23 cellular contexts compared by ENCODE assay signal in genomic region chr9:116002181-116002580, GRCh38.
"Had no signal": no experiment of that assay in that cellular context is flagged by ENCODE, and none has a peak within 500 bp of the region (broad histone marks: within the 10 kb centered on the region; RNA-seq: fewer than 3 reads in every experiment).

No MANE protein-coding gene starts in this region.

- H3K36me3 Mint-ChIP-seq: activated CD4-positive, alpha-beta memory T cell treated with anti-CD3 and anti-CD28 coated beads for 36 hours; activated naive CD8-positive, alpha-beta T cell treated with anti-CD3 and anti-CD28 coated beads, Interleukin-2, amount 10 ng/mL, durations not matched to agents 7 days and 5 days; brain; natural killer cell treated with Interleukin-12 subunit alpha and Interleukin-12 subunit beta and Interleukin-15 and Interleukin-18, amount 100 ng/mL, for 72 hours; WTC11 had no signal

- H3K27me3 Mint-ChIP-seq: activated CD4-positive, alpha-beta memory T cell treated with anti-CD3 and anti-CD28 coated beads for 36 hours; activated CD4-positive, alpha-beta T cell treated with anti-CD3 and anti-CD28 coated beads for 36 hours; activated naive CD8-positive, alpha-beta T cell treated with anti-CD3 and anti-CD28 coated beads, Interleukin-2, amount 10 ng/mL, durations not matched to agents 7 days and 5 days; activated T-helper 17 cell treated with anti-CD3 and anti-CD28 coated beads, Interleukin-2, amount 50 U/mL, for 72 hours; natural killer cell treated with Interleukin-12 subunit alpha and Interleukin-12 subunit beta and Interleukin-15 and Interleukin-18, amount 100 ng/mL, for 72 hours had no signal

- DNase-seq: activated CD4-positive, alpha-beta memory T cell treated with anti-CD3 and anti-CD28 coated beads for 36 hours; activated CD4-positive, alpha-beta T cell treated with anti-CD3 and anti-CD28 coated beads for 36 hours; activated naive CD4-positive, alpha-beta T cell treated with Interleukin-2 at 50 U/mL for 16 hours; activated naive CD8-positive, alpha-beta T cell treated with anti-CD3 and anti-CD28 coated beads, Interleukin-2, amount 10 ng/mL, durations not matched to agents 7 days and 5 days; activated T-cell treated with anti-CD3 and anti-CD28 coated beads for 4 hours; amygdala; central memory CD4-positive, alpha-beta T cell; colonic mucosa; mesendoderm; retina; stimulated activated CD4-positive, alpha-beta T cell treated with anti-CD3 and anti-CD28 coated beads, Interleukin-2, amount 100 ng/mL, for 24 hours; stimulated activated naive CD8-positive, alpha-beta T cell treated with anti-CD3 and anti-CD28 coated beads, Interleukin-15, Interleukin-2, amounts not matched to agents 100 U/mL and 50 U/mL, for 24 hours; substantia nigra; tibial artery had no signal

- H3K27ac ChIP-seq: colonic mucosa, gastroesophageal sphincter, heart left ventricle, neutrophil, parathyroid adenoma, tibial artery had no signal

- H3K4me3 Mint-ChIP-seq: activated CD4-positive, alpha-beta memory T cell treated with anti-CD3 and anti-CD28 coated beads for 36 hours; activated CD4-positive, alpha-beta T cell treated with anti-CD3 and anti-CD28 coated beads for 36 hours; activated naive CD8-positive, alpha-beta T cell treated with anti-CD3 and anti-CD28 coated beads, Interleukin-2, amount 10 ng/mL, durations not matched to agents 7 days and 5 days; activated T-helper 17 cell treated with anti-CD3 and anti-CD28 coated beads, Interleukin-2, amount 50 U/mL, for 72 hours; brain; natural killer cell treated with Interleukin-12 subunit alpha and Interleukin-12 subunit beta and Interleukin-15 and Interleukin-18, amount 100 ng/mL, for 72 hours; T-helper 2 cell treated with Interferon-gamma antibody and Interleukin-4, amounts not matched to agents 5 μg/mL and 100 μg/mL, for 36 hours; WTC11 had no signal

- H3K9me3 Mint-ChIP-seq: activated CD4-positive, alpha-beta memory T cell treated with anti-CD3 and anti-CD28 coated beads for 36 hours; activated naive CD8-positive, alpha-beta T cell treated with anti-CD3 and anti-CD28 coated beads, Interleukin-2, amount 10 ng/mL, durations not matched to agents 7 days and 5 days; brain; natural killer cell treated with Interleukin-12 subunit alpha and Interleukin-12 subunit beta and Interleukin-15 and Interleukin-18, amount 100 ng/mL, for 72 hours; T-helper 2 cell treated with Interferon-gamma antibody and Interleukin-4, amounts not matched to agents 5 μg/mL and 100 μg/mL, for 36 hours had no signal

- H3K4me3 ChIP-seq: colonic mucosa, gastroesophageal sphincter, heart left ventricle, tibial artery had no signal

- H3K27me3 ChIP-seq: colonic mucosa, gastroesophageal sphincter, heart left ventricle, neutrophil, tibial artery had no signal

- H3K4me1 ChIP-seq: colonic mucosa, gastroesophageal sphincter, heart left ventricle, parathyroid adenoma, tibial artery had no signal

- H3K27ac Mint-ChIP-seq: activated CD4-positive, alpha-beta memory T cell treated with anti-CD3 and anti-CD28 coated beads for 36 hours; activated CD4-positive, alpha-beta T cell treated with anti-CD3 and anti-CD28 coated beads for 36 hours; activated naive CD8-positive, alpha-beta T cell treated with anti-CD3 and anti-CD28 coated beads, Interleukin-2, amount 10 ng/mL, durations not matched to agents 7 days and 5 days; activated T-helper 17 cell treated with anti-CD3 and anti-CD28 coated beads, Interleukin-2, amount 50 U/mL, for 72 hours; brain; natural killer cell treated with Interleukin-12 subunit alpha and Interleukin-12 subunit beta and Interleukin-15 and Interleukin-18, amount 100 ng/mL, for 72 hours; T-helper 2 cell treated with Interferon-gamma antibody and Interleukin-4, amounts not matched to agents 5 μg/mL and 100 μg/mL, for 36 hours; WTC11 had no signal

- H3K36me3 ChIP-seq: colonic mucosa, gastroesophageal sphincter, heart left ventricle, neutrophil, tibial artery had no signal

- H3K4me1 Mint-ChIP-seq: activated CD4-positive, alpha-beta T cell treated with anti-CD3 and anti-CD28 coated beads for 36 hours; activated naive CD8-positive, alpha-beta T cell treated with anti-CD3 and anti-CD28 coated beads, Interleukin-2, amount 10 ng/mL, durations not matched to agents 7 days and 5 days; activated T-helper 17 cell treated with anti-CD3 and anti-CD28 coated beads, Interleukin-2, amount 50 U/mL, for 72 hours; brain; WTC11 had no signal

- H3K9ac ChIP-seq: parathyroid adenoma had no signal

- H3K9me3 ChIP-seq: colonic mucosa, gastroesophageal sphincter, heart left ventricle, neutrophil, tibial artery had no signal
